20 cellular contexts compared by ENCODE assay signal in the genomic region with DNA sequence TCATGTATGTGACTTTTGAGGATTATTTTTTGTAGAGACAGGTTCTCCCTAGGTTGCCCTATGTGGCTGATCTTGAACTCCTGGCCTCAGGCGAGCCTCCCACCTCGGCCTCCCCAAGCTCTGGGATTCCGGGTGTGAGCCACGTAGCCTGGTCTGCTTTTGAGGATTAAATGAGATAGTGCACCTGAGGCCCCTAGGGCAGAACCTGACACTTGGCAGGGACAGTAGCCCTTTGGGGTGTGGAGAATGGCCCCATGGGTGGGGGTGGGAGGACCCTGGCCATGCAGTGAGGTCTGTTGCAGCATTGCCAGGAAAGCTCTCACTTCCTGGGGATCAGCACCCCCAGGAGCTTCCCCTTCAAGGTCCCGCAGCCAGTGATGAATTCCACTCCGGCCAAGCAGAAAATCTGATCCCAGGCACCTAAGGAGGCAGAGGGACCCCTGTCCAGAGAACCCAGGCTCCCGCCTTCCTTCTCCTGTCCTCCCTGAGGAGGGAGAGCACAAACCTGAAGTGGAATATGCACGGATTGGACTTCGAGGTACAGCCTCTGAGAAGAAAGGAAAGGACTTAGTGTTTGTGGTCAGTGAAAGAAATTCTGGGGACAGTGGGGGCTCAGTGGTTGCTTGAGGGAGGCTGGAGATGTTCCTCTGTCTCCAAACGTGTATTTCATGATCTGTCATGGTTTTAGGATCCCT.
DNase-seq lines count a peak whose midpoint lies in the region; FAIRE-seq and TF ChIP-seq lines count a peak whose summit lies in the region.
"Had no signal": no experiment of that assay in that cellular context is flagged by ENCODE, and none has a peak within 500 bp of the region (broad histone marks: within the 10 kb centered on the region; RNA-seq: fewer than 3 reads in every experiment).

No MANE protein-coding gene starts in this region.

- H3K27me3 Mint-ChIP-seq in endodermal cell (ENCODE audit: insufficient read depth) = peaks cover 21% of the 10 kb centered on the region

- H3K27me3 ChIP-seq in Peyer's patch (no peaks in the 10 kb centered on the region), endodermal cell (ENCODE audit: control insufficient read depth, insufficient read depth, low read length, poor library complexity, severe bottlenecking) (no peaks in the 10 kb centered on the region), neuronal stem cell (ENCODE audit: control insufficient read depth in 3 of 3, insufficient read depth in 3 of 3, low read depth in 1 of 3, low read length in 3 of 3) (peaks cover 0 to 58% (median 0%) of the 10 kb centered on the region in 3 experiments)
- H3K27me3 ChIP-seq: right atrium auricular region had no signal

- no peak overlapping the region for H3K14ac ChIP-seq in neuronal stem cell (ENCODE audit: low read length)

- no peak overlapping the region for H2BK12ac ChIP-seq in neuronal stem cell (ENCODE audit: low read length)

- no peaks in the 10 kb centered on the region for H3K4me1 ChIP-seq in Peyer's patch
- H3K4me1 ChIP-seq in endodermal cell (ENCODE audit: control insufficient read depth, insufficient read depth, low read length) = peaks cover 3% of the 10 kb centered on the region
- peaks cover 4 to 28% of the 10 kb centered on the region in 2 donors for H3K4me1 ChIP-seq in neuronal stem cell (ENCODE audit: control insufficient read depth in 2 of 2, insufficient read depth in 1 of 2, low read depth in 1 of 2, low read length in 2 of 2)
- H3K4me1 ChIP-seq: breast epithelium, right atrium auricular region had no signal

- TF ChIP-seq POLR2A in Peyer's patch (IDR thresholded peaks at IDR 0.05) = no peak

- no peak overlapping the region for H2AFZ ChIP-seq in neuronal stem cell (ENCODE audit: low read length)

- 83 to 85% methylated on average over 7 to 10 of the region's 10 CpGs for WGBS in endodermal cell (ENCODE audit: insufficient coverage in 1 of 2, insufficient read length in 1 of 2), 2 experiments
- no CpG with 5 or more reads among the region's 10 CpGs for WGBS in neuronal stem cell (ENCODE audit: extremely low coverage in 2 of 2, insufficient read length in 2 of 2, insufficient replicate concordance in 1 of 2), 2 donors

- H3K9me3 Mint-ChIP-seq in endodermal cell = no peaks in the 10 kb centered on the region
- H3K9me3 Mint-ChIP-seq: activated naive CD8-positive, alpha-beta T cell treated with anti-CD3 and anti-CD28 coated beads for 36 hours; CD4-positive, alpha-beta T cell had no signal

- no peak overlapping the region for H3K4me2 ChIP-seq in neuronal stem cell (ENCODE audit: insufficient read depth, low read length, poor library complexity, severe bottlenecking)

- peak overlapping the region; percentile 35 for H3K23ac ChIP-seq in neuronal stem cell (ENCODE audit: low read depth, low read length, poor library complexity)

- TF ChIP-seq CTCF in D721Med (IDR thresholded peaks at IDR 0.05; ENCODE audit: insufficient read depth, missing control alignments) = no peak
- TF ChIP-seq CTCF in Peyer's patch (IDR thresholded peaks at IDR 0.05) = no peak
- no peak for TF ChIP-seq CTCF in endodermal cell (conservative IDR thresholded peaks at IDR 0.05)

- H3K27ac Mint-ChIP-seq in endodermal cell = no peak overlapping the region
- H3K27ac Mint-ChIP-seq: activated naive CD8-positive, alpha-beta T cell treated with anti-CD3 and anti-CD28 coated beads for 36 hours; CD4-positive, alpha-beta T cell had no signal

- H3K36me3 ChIP-seq in Peyer's patch = no peaks in the 10 kb centered on the region
- H3K36me3 ChIP-seq in endodermal cell (ENCODE audit: control insufficient read depth, insufficient read depth, low read length) = no peaks in the 10 kb centered on the region
- H3K36me3 ChIP-seq in neuronal stem cell (replicated peaks in 1 of 2; ENCODE audit: control insufficient read depth in 2 of 2, insufficient read depth in 2 of 2, low read length in 2 of 2) = no peaks in the 10 kb centered on the region
- H3K36me3 ChIP-seq: breast epithelium, heart right ventricle, right atrium auricular region had no signal

- H3K9me3 ChIP-seq in Peyer's patch = no peaks in the 10 kb centered on the region
- H3K9me3 ChIP-seq in endodermal cell (ENCODE audit: control insufficient read depth, low read length) = no peaks in the 10 kb centered on the region
- no peaks in the 10 kb centered on the region for H3K9me3 ChIP-seq in neuronal stem cell (replicated peaks in 1 of 2; ENCODE audit: control insufficient read depth in 2 of 2, insufficient read depth in 1 of 2, low read depth in 1 of 2, low read length in 2 of 2)
- H3K9me3 ChIP-seq: breast epithelium, heart right ventricle, right atrium auricular region had no signal

- no peaks in the 10 kb centered on the region for H3K79me1 ChIP-seq in neuronal stem cell (ENCODE audit: low read depth, low read length)

- H3K36me3 Mint-ChIP-seq in endodermal cell (ENCODE audit: low read depth) = no peaks in the 10 kb centered on the region
- H3K36me3 Mint-ChIP-seq: activated naive CD8-positive, alpha-beta T cell treated with anti-CD3 and anti-CD28 coated beads for 36 hours had no signal

- no peak overlapping the region for H4K91ac ChIP-seq in neuronal stem cell (ENCODE audit: low read depth, low read length, poor library complexity)

- no peak overlapping the region for H3K4me3 Mint-ChIP-seq in endodermal cell
- H3K4me3 Mint-ChIP-seq: activated naive CD8-positive, alpha-beta T cell treated with anti-CD3 and anti-CD28 coated beads for 36 hours; CD4-positive, alpha-beta T cell had no signal

- H3K9ac ChIP-seq in endodermal cell (ENCODE audit: extremely low read depth, low read length, poor library complexity, severe bottlenecking) (no peak overlapping the region), neuronal stem cell (ENCODE audit: low read depth, low read length, poor library complexity) (no peak overlapping the region)

- DNase-seq in D721Med (ENCODE audit: insufficient read length, low spot score) = peak; percentile 1
- DNase-seq in Peyer's patch = peak in 2 of 3 donors; percentile 8 to 30
- DNase-seq in endodermal cell = peak; percentile 43
- no peak for DNase-seq in neuronal stem cell (ENCODE audit: low spot score)
- no peak for DNase-seq in amygdala (lab: John Stamatoyannopoulos, UW)
- no peak for DNase-seq in DMS53 (lab: John Stamatoyannopoulos, UW)
- no peak for DNase-seq in activated gamma-delta T cell (lab: John Stamatoyannopoulos, UW)
- no peak for DNase-seq in NOMO-1 treated with DMSO at 0.1 percent for 48 hours (lab: John Stamatoyannopoulos, UW; ENCODE audit: unreplicated experiment)
- DNase-seq: activated naive CD8-positive, alpha-beta T cell treated with anti-CD3 and anti-CD28 coated beads for 36 hours; activated T-cell treated with anti-CD3 and anti-CD28 coated beads for 4 hours; effector CD4-positive, alpha-beta T cell; heart right ventricle; MM.1S; NCI-H187; NCI-H510A; T-helper 2 cell had no signal

- H2BK15ac ChIP-seq in neuronal stem cell (ENCODE audit: low read length) = no peak overlapping the region

- H3K4ac ChIP-seq in neuronal stem cell (ENCODE audit: low read length) = no peak overlapping the region

- peaks cover 13% of the 10 kb centered on the region for H3K4me1 Mint-ChIP-seq in endodermal cell

- H2BK120ac ChIP-seq in neuronal stem cell (ENCODE audit: low read depth, low read length) = no peak overlapping the region

- no peak overlapping the region for H4K8ac ChIP-seq in neuronal stem cell (ENCODE audit: low read depth, low read length)

- H3K27ac ChIP-seq in Peyer's patch = no peak overlapping the region
- H3K27ac ChIP-seq in endodermal cell (ENCODE audit: low read depth, low read length) = peak overlapping the region; percentile 32
- no peak overlapping the region for H3K27ac ChIP-seq in neuronal stem cell (replicated peaks; ENCODE audit: low read length)
- H3K27ac ChIP-seq: breast epithelium, heart right ventricle, right atrium auricular region had no signal

- no peak for FAIRE-seq in D721Med (lab: Jason Lieb, UNC)
- FAIRE-seq: keratinocyte had no signal

- H2AK5ac ChIP-seq in neuronal stem cell (ENCODE audit: low read depth, low read length) = peak overlapping the region; percentile 67

- H3K4me3 ChIP-seq in Peyer's patch (no peak overlapping the region), endodermal cell (ENCODE audit: low read length) (no peak overlapping the region), neuronal stem cell (ENCODE audit: low read length in 2 of 2) (no peak overlapping the region)
- H3K4me3 ChIP-seq: breast epithelium, heart right ventricle, right atrium auricular region had no signal

- no peak overlapping the region for H2BK5ac ChIP-seq in neuronal stem cell (ENCODE audit: low read length)

- H3K18ac ChIP-seq in neuronal stem cell (ENCODE audit: low read length) = peak overlapping the region; percentile 60

Comparison
In these comparisons a context has a peak if more than half of its experiments do, and no peak if none do; other contexts are left out.
1. DNase-seq: peak in D721Med (single experiment), Peyer's patch (2 of 3) and endodermal cell (single experiment); none in neuronal stem cell (single experiment), amygdala (0 of 56), DMS53 (single experiment), activated gamma-delta T cell (single experiment) and NOMO-1 treated with DMSO at 0.1 percent for 48 hours (single experiment).